13 cellular contexts compared by ENCODE assay signal in the genomic region with DNA sequence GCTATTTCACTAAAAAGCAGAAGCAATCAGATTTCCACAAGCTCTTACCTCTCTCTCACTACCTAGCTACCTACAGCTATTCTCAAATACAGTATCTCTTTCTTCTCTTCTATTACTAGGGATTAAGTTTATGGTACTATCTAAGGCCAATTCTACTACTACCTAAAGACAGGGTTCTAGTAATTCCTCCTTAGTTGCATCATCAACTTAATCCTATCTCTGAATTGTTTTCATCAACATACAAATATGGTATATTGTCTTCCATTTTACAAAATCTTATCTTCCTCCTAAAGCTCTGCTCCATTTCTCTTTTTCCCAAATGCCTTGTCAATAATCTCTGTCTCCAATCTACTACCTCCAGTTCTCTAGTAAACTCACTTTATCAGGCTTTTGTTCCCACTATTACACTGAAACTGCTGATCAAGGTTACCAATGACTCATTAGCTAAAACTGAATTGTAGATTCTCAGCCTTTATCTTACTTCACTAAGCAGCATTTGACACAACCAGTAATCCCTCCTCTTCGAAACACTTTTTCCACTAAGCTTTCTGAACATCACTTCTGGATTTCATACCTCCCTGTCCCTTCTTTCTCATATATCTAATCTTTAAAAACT. TPM values are rescaled to one million over a fixed set of nuclear protein-coding genes. Genes with fewer than 3 reads are reported as not detected.
DNase-seq lines count a peak whose midpoint lies in the region; ATAC-seq and TF ChIP-seq lines count a peak whose summit lies in the region.
"Had no signal": no experiment of that assay in that cellular context is flagged by ENCODE, and none has a peak within 500 bp of the region (broad histone marks: within the 10 kb centered on the region; RNA-seq: fewer than 3 reads in every experiment).

No MANE protein-coding gene starts in this region.

- TF ChIP-seq POLR2A in uterus (IDR thresholded peaks at IDR 0.05), result no peak

- TF ChIP-seq CTCF in right atrium auricular region (IDR thresholded peaks at IDR 0.05) (no peak), fibroblast of mammary gland (conservative IDR thresholded peaks at IDR 0.05; ENCODE audit: control insufficient read depth, insufficient read depth, low read depth, low read length) (no peak), uterus (IDR thresholded peaks at IDR 0.05) (no peak), GM10266 (IDR thresholded peaks at IDR 0.05; ENCODE audit: control insufficient read depth, insufficient read depth, low read depth, missing control alignments) (no peak), ascending aorta (IDR thresholded peaks at IDR 0.05) (no peak)

- peaks cover 0 to 68% of the 10 kb centered on the region in 2 donors for H3K4me1 ChIP-seq in right atrium auricular region
- peaks cover 4% of the 10 kb centered on the region in 2 donors for H3K4me1 ChIP-seq in uterus
- peaks cover 6 to 12% of the 10 kb centered on the region in 2 donors for H3K4me1 ChIP-seq in ascending aorta

- ATAC-seq in left ventricle myocardium superior (peak; percentile 29), HG02571 (IDR thresholded peaks at IDR 0.05; ENCODE audit: unreplicated experiment) (no peak)

- H3K36me3 ChIP-seq in right atrium auricular region (no peaks in the 10 kb centered on the region), uterus (no peaks in the 10 kb centered on the region), ascending aorta (no peaks in the 10 kb centered on the region)

- DNase-seq in left ventricle myocardium superior, result no peak
- DNase-seq in right atrium auricular region (ENCODE audit: low spot score), result no peak
- peak; percentile 49 for DNase-seq in OCI-M1 (lab: John Stamatoyannopoulos, UW)
- DNase-seq in fibroblast of mammary gland (ENCODE audit: low read depth), result peak; percentile 27
- DNase-seq in uterus, result no peak
- DNase-seq in GM10266 (ENCODE audit: extremely low spot score), result no peak
- no peak for DNase-seq in ascending aorta (ENCODE audit: low spot score in 2 of 2)
- DNase-seq: activated CD4-positive, alpha-beta memory T cell treated with anti-CD3 and anti-CD28 coated beads for 36 hours; activated effector memory CD4-positive, alpha-beta T cell treated with Interleukin-2 at 50 U/mL for 16 hours; effector CD4-positive, alpha-beta T cell; foreskin melanocyte; midbrain had no signal

- intact Hi-C loops in left ventricle myocardium superior (cut with micrococcal nuclease), result no loop called here
- intact Hi-C loops in uterus (cut with DNase I; ENCODE audit: low total_unique reads), result no loop called here
- intact Hi-C loops in ascending aorta (cut with DNase I), result no loop called here

- no peaks in the 10 kb centered on the region for H3K27me3 ChIP-seq in right atrium auricular region
- no peaks in the 10 kb centered on the region for H3K27me3 ChIP-seq in uterus
- no peaks in the 10 kb centered on the region for H3K27me3 ChIP-seq in ascending aorta

- H3K4me3 ChIP-seq in right atrium auricular region, result no peak overlapping the region
- no peak overlapping the region for H3K4me3 ChIP-seq in fibroblast of mammary gland (ENCODE audit: control insufficient read depth, low read depth, low read length)
- H3K4me3 ChIP-seq in uterus, result no peak overlapping the region
- H3K4me3 ChIP-seq in ascending aorta, result no peak overlapping the region

- H3K27ac ChIP-seq in right atrium auricular region (peak overlapping the region in 1 of 2 donors; percentile 49), uterus (peak overlapping the region; percentile 1 to 32), ascending aorta (no peak overlapping the region)

- H3K9me3 ChIP-seq in right atrium auricular region (no peaks in the 10 kb centered on the region), uterus (no peaks in the 10 kb centered on the region), ascending aorta (no peaks in the 10 kb centered on the region)

RNA-seq across cellular contexts. Expression of gene JMJD1C, which starts 28.3 kb away (rescaled TPM):
- total RNA-seq in left ventricle myocardium superior, result 32.7 TPM
- total RNA-seq in right atrium auricular region, result 10 to 100 TPM; 45.5 to 57.6 TPM
- total RNA-seq in uterus, result 100 to 1,000 TPM; 127 to 330 (median 208) TPM
- 65.0 TPM for total RNA-seq in ascending aorta

Comparison
In these comparisons a context has a peak if more than half of its experiments do, and no peak if none do; other contexts are left out.
1. DNase-seq: peak in OCI-M1 (single experiment) and fibroblast of mammary gland (single experiment); none in left ventricle myocardium superior (single experiment), right atrium auricular region (single experiment), uterus (0 of 2), GM10266 (single experiment) and ascending aorta (0 of 2).
2. H3K27ac ChIP-seq: peak in uterus (2 of 2); none in ascending aorta (0 of 2).